18 cellular contexts compared by ENCODE assay signal in the genomic region with DNA sequence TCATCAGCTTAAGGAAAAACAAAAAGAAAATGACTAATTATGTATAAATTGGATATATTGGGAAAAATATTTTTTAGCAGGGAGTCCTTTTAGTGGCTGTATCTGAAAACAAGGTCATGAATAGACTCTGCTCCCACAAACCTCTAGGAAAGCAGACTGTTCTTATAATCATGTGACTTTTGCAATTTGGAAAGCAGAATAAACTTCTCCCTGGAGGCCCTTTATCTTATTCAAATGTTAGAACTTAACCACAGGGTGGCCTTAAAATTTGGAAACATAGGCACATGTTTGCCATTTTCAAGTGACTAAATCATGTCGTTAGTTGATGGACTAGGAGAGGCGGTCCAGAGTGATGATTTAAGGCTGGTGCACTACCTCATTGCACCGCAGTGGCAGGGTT.
DNase-seq lines count a peak whose midpoint lies in the region; ATAC-seq and TF ChIP-seq lines count a peak whose summit lies in the region.
"Had no signal": no experiment of that assay in that cellular context is flagged by ENCODE, and none has a peak within 500 bp of the region (broad histone marks: within the 10 kb centered on the region; RNA-seq: fewer than 3 reads in every experiment).

No MANE protein-coding gene starts in this region.

- H3K27me3 Mint-ChIP-seq in brain (no peaks in the 10 kb centered on the region), mesothelial cell of epicardium (ENCODE audit: low read depth) (no peaks in the 10 kb centered on the region), type B pancreatic cell (no peaks in the 10 kb centered on the region)
- H3K27me3 Mint-ChIP-seq: CD8-positive, alpha-beta memory T cell had no signal

- no peaks in the 10 kb centered on the region for H3K36me3 Mint-ChIP-seq in brain
- H3K36me3 Mint-ChIP-seq in mesothelial cell of epicardium = no peaks in the 10 kb centered on the region
- H3K36me3 Mint-ChIP-seq in type B pancreatic cell = no peaks in the 10 kb centered on the region
- H3K36me3 Mint-ChIP-seq: CD8-positive, alpha-beta memory T cell had no signal

- intact Hi-C loops in left ventricle myocardium superior (cut with micrococcal nuclease) = no loop called here
- intact Hi-C loops in left cardiac atrium (cut with DNase I) = no loop called here

- H3K4me1 Mint-ChIP-seq in brain = peaks cover 54% of the 10 kb centered on the region
- H3K4me1 Mint-ChIP-seq in mesothelial cell of epicardium = peaks cover 81% of the 10 kb centered on the region
- peaks cover 72% of the 10 kb centered on the region for H3K4me1 Mint-ChIP-seq in type B pancreatic cell (ENCODE audit: unreplicated experiment)

- TF ChIP-seq CTCF in brain (conservative IDR thresholded peaks at IDR 0.05) = no peak
- no peak for TF ChIP-seq CTCF in mesothelial cell of epicardium (IDR thresholded peaks at IDR 0.05; ENCODE audit: unreplicated experiment)
- TF ChIP-seq CTCF in type B pancreatic cell (conservative IDR thresholded peaks at IDR 0.05) = no peak

- peak; percentile 16 for ATAC-seq in left ventricle myocardium superior
- no peak for ATAC-seq in left cardiac atrium
- no peak for ATAC-seq in left lobe of liver
- ATAC-seq: A549 had no signal

- no peaks in the 10 kb centered on the region for H3K9me3 Mint-ChIP-seq in brain
- H3K9me3 Mint-ChIP-seq in mesothelial cell of epicardium = no peaks in the 10 kb centered on the region
- H3K9me3 Mint-ChIP-seq in type B pancreatic cell = peaks cover 4% of the 10 kb centered on the region
- H3K9me3 Mint-ChIP-seq: CD8-positive, alpha-beta memory T cell had no signal

- DNase-seq in left ventricle myocardium superior = no peak
- no peak for DNase-seq in left cardiac atrium
- no peak for DNase-seq in mesothelial cell of epicardium (ENCODE audit: low spot score in 2 of 2, unreplicated experiment in 2 of 2)
- DNase-seq in type B pancreatic cell (ENCODE audit: extremely low spot score, unreplicated experiment) = no peak
- DNase-seq in left lobe of liver (ENCODE audit: low spot score) = no peak
- DNase-seq in NCI-H774 (lab: John Stamatoyannopoulos, UW) = no peak
- no peak for DNase-seq in GM19240 (ENCODE audit: insufficient read length, low spot score)
- DNase-seq: CD8-positive, alpha-beta memory T cell; GOT3; NCI-H1048; NCI-H1436; NCI-H1930; NCI-H2171; NCI-H526; Right ventricle myocardium superior; SK-N-SH had no signal

- H3K27ac Mint-ChIP-seq in brain (peak overlapping the region in 3 of 5 experiments; percentile 55 to 95 (median 64)), mesothelial cell of epicardium (peak overlapping the region; percentile 44), type B pancreatic cell (peak overlapping the region; percentile 73)
- H3K27ac Mint-ChIP-seq: CD8-positive, alpha-beta memory T cell had no signal

- H3K4me3 Mint-ChIP-seq in brain = no peak overlapping the region
- H3K4me3 Mint-ChIP-seq in mesothelial cell of epicardium = no peak overlapping the region
- no peak overlapping the region for H3K4me3 Mint-ChIP-seq in type B pancreatic cell
- H3K4me3 Mint-ChIP-seq: CD8-positive, alpha-beta memory T cell had no signal
